Comparison of ENCODE assay signal across 8 cellular contexts in the genomic region with DNA sequence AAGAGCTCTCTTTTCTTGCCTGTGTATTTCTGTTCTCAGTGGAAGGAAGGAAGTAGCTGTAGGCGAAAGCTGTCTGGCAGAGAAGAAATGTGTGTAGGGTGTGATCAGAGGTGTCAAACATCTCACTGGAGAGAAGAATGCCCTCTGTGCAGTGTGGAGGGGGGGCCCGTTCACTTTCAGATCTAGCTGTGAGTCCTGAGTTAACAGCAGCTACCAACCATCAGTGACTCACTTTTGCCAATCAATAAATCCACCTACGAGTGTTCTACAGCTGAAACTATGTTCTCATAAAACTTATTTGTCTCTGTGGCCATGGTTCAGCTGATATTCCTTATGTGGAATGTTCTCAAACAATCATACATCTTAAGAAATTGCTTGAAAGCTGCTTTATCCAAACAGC.
DNase-seq lines count a peak whose midpoint lies in the region; ATAC-seq and TF ChIP-seq lines count a peak whose summit lies in the region.
"Had no signal": no experiment of that assay in that cellular context is flagged by ENCODE, and none has a peak within 500 bp of the region (broad histone marks: within the 10 kb centered on the region; RNA-seq: fewer than 3 reads in every experiment).

No MANE protein-coding gene starts in this region.

- peaks cover 51% of the 10 kb centered on the region for H3K4me1 Mint-ChIP-seq in activated T-cell treated with anti-CD3 and anti-CD28 coated beads, Interleukin-2, amount 50 U/mL, for 72 hours (ENCODE audit: low read depth)
- peaks cover 31 to 32% of the 10 kb centered on the region in 2 donors for H3K4me1 Mint-ChIP-seq in natural killer cell treated with Interleukin-12 subunit alpha and Interleukin-12 subunit beta and Interleukin-15 and Interleukin-18, amount 100 ng/mL, for 72 hours (ENCODE audit: low read depth in 2 of 2)

- H3K27ac Mint-ChIP-seq in activated T-cell treated with anti-CD3 and anti-CD28 coated beads, Interleukin-2, amount 50 U/mL, for 72 hours, result peak overlapping the region; percentile 34
- peak overlapping the region; percentile 66 to 70 for H3K27ac Mint-ChIP-seq in natural killer cell treated with Interleukin-12 subunit alpha and Interleukin-12 subunit beta and Interleukin-15 and Interleukin-18, amount 100 ng/mL, for 72 hours

- H3K4me3 ChIP-seq in psoas muscle, result no peak overlapping the region
- H3K4me3 ChIP-seq in thyroid gland (replicated peaks in 1 of 3), result no peak overlapping the region

- H3K36me3 ChIP-seq in psoas muscle (ENCODE audit: insufficient read depth in 1 of 2, low read depth in 1 of 2) (no peaks in the 10 kb centered on the region), thyroid gland (no peaks in the 10 kb centered on the region)

- no peak for TF ChIP-seq CTCF in psoas muscle (IDR thresholded peaks at IDR 0.05)
- no peak for TF ChIP-seq CTCF in thyroid gland (IDR thresholded peaks at IDR 0.05)

- no peaks in the 10 kb centered on the region for H3K27me3 ChIP-seq in psoas muscle (ENCODE audit: insufficient read depth in 3 of 3, low read length in 2 of 3)
- H3K27me3 ChIP-seq in thyroid gland, result no peaks in the 10 kb centered on the region

- no peak overlapping the region for H3K27ac ChIP-seq in psoas muscle
- H3K27ac ChIP-seq in thyroid gland, result no peak overlapping the region

- H3K9me3 Mint-ChIP-seq in activated T-cell treated with anti-CD3 and anti-CD28 coated beads, Interleukin-2, amount 50 U/mL, for 72 hours, result no peaks in the 10 kb centered on the region
- H3K9me3 Mint-ChIP-seq in natural killer cell treated with Interleukin-12 subunit alpha and Interleukin-12 subunit beta and Interleukin-15 and Interleukin-18, amount 100 ng/mL, for 72 hours, result no peaks in the 10 kb centered on the region

- H3K27me3 Mint-ChIP-seq in activated T-cell treated with anti-CD3 and anti-CD28 coated beads, Interleukin-2, amount 50 U/mL, for 72 hours (ENCODE audit: low read depth), result no peaks in the 10 kb centered on the region
- H3K27me3 Mint-ChIP-seq in natural killer cell treated with Interleukin-12 subunit alpha and Interleukin-12 subunit beta and Interleukin-15 and Interleukin-18, amount 100 ng/mL, for 72 hours, result no peaks in the 10 kb centered on the region

- WGBS in psoas muscle, 3 donors, result 67 to 73% (median 73%) methylated on average over 3 of the region's 3 CpGs
- 75 to 87% methylated on average over 3 of the region's 3 CpGs for WGBS in thyroid gland, 2 donors

- peak overlapping the region; percentile 27 to 51 for H3K4me3 Mint-ChIP-seq in activated T-cell treated with anti-CD3 and anti-CD28 coated beads, Interleukin-2, amount 50 U/mL, for 72 hours
- H3K4me3 Mint-ChIP-seq in natural killer cell treated with Interleukin-12 subunit alpha and Interleukin-12 subunit beta and Interleukin-15 and Interleukin-18, amount 100 ng/mL, for 72 hours, result peak overlapping the region; percentile 61

- intact Hi-C loops in psoas muscle (cut with DNase I) (no loop called here), thyroid gland (cut with DNase I) (no loop called here)

- H3K4me1 ChIP-seq in psoas muscle, result no peaks in the 10 kb centered on the region
- no peaks in the 10 kb centered on the region for H3K4me1 ChIP-seq in thyroid gland

- peak; percentile 99 for ATAC-seq in activated T-cell treated with anti-CD3 and anti-CD28 coated beads, Interleukin-2, amount 50 U/mL, for 72 hours (replicated peaks in 1 of 2)
- peak; percentile 99 to 100 for ATAC-seq in natural killer cell treated with Interleukin-12 subunit alpha and Interleukin-12 subunit beta and Interleukin-15 and Interleukin-18, amount 100 ng/mL, for 72 hours
- ATAC-seq in psoas muscle, result no peak
- no peak for ATAC-seq in HG02623 (IDR thresholded peaks at IDR 0.05; ENCODE audit: unreplicated experiment)

- TF ChIP-seq POLR2A in thyroid gland (IDR thresholded peaks at IDR 0.05), result no peak

- DNase-seq in NCI-H226 (peak; percentile 16), psoas muscle (no peak), thyroid gland (no peak)
- peak; percentile 60 to 70 for DNase-seq in activated T-cell treated with anti-CD3 and anti-CD28 coated beads, Interleukin-2, amount 50 U/mL, for 72 hours
- peak; percentile 84 for DNase-seq in natural killer cell treated with Interleukin-12 subunit alpha and Interleukin-12 subunit beta and Interleukin-15 and Interleukin-18, amount 100 ng/mL, for 72 hours (ENCODE audit: low spot score)
- peak; percentile 46 for DNase-seq in stimulated activated CD8-positive, alpha-beta memory T cell treated with anti-CD3 and anti-CD28 coated beads, Interleukin-7, amount 100 ng/mL, for 24 hours (ENCODE audit: low read depth)
- DNase-seq: KBM-7 had no signal

- peaks cover 0 to 2% of the 10 kb centered on the region in 2 donors for H3K36me3 Mint-ChIP-seq in activated T-cell treated with anti-CD3 and anti-CD28 coated beads, Interleukin-2, amount 50 U/mL, for 72 hours (ENCODE audit: insufficient read depth in 2 of 2)
- H3K36me3 Mint-ChIP-seq in natural killer cell treated with Interleukin-12 subunit alpha and Interleukin-12 subunit beta and Interleukin-15 and Interleukin-18, amount 100 ng/mL, for 72 hours, result no peaks in the 10 kb centered on the region

- no peaks in the 10 kb centered on the region for H3K9me3 ChIP-seq in psoas muscle
- no peaks in the 10 kb centered on the region for H3K9me3 ChIP-seq in thyroid gland

Comparison
In these comparisons a context has a peak if more than half of its experiments do, and no peak if none do; other contexts are left out.
1. DNase-seq: peak in NCI-H226 (single experiment), activated T-cell treated with anti-CD3 and anti-CD28 coated beads, Interleukin-2, amount 50 U/mL, for 72 hours (2 of 2), natural killer cell treated with Interleukin-12 subunit alpha and Interleukin-12 subunit beta and Interleukin-15 and Interleukin-18, amount 100 ng/mL, for 72 hours (single experiment) and stimulated activated CD8-positive, alpha-beta memory T cell treated with anti-CD3 and anti-CD28 coated beads, Interleukin-7, amount 100 ng/mL, for 24 hours (single experiment); none in psoas muscle (0 of 2) and thyroid gland (0 of 2).
2. ATAC-seq: peak in activated T-cell treated with anti-CD3 and anti-CD28 coated beads, Interleukin-2, amount 50 U/mL, for 72 hours (2 of 2) and natural killer cell treated with Interleukin-12 subunit alpha and Interleukin-12 subunit beta and Interleukin-15 and Interleukin-18, amount 100 ng/mL, for 72 hours (2 of 2); none in psoas muscle (0 of 4) and HG02623 (single experiment).